In genomic region chr1:54016343-54017282, GRCh38 we compare ENCODE assay signal across 9 cellular contexts. TPM values are rescaled to one million over a fixed set of nuclear protein-coding genes. Genes with fewer than 3 reads are reported as not detected.
DNase-seq lines count a peak whose midpoint lies in the region; ATAC-seq and TF ChIP-seq lines count a peak whose summit lies in the region.
"Had no signal": no experiment of that assay in that cellular context is flagged by ENCODE, and none has a peak within 500 bp of the region (broad histone marks: within the 10 kb centered on the region; RNA-seq: fewer than 3 reads in every experiment).

No MANE protein-coding gene starts in this region.

- TF ChIP-seq CTCF in HFFc6 (IDR thresholded peaks at IDR 0.05) (no peak), VCaP (conservative IDR thresholded peaks at IDR 0.05) (no peak), kidney epithelial cell (IDR thresholded peaks at IDR 0.05; ENCODE audit: insufficient read depth, low read length, poor library complexity, severe bottlenecking) (no peak), glutamatergic neuron (IDR thresholded peaks at IDR 0.05; ENCODE audit: partially characterized antibody, unreplicated experiment) (no peak)

- H3K27me3 ChIP-seq in kidney epithelial cell (ENCODE audit: control insufficient read depth, insufficient read depth, low read length), result peaks cover 36% of the 10 kb centered on the region

- H3K9me3 Mint-ChIP-seq in HFFc6, result no peaks in the 10 kb centered on the region
- peaks cover 5% of the 10 kb centered on the region for H3K9me3 Mint-ChIP-seq in glutamatergic neuron (ENCODE audit: unreplicated experiment)

- H3K4me3 Mint-ChIP-seq in HFFc6 (no peak overlapping the region), glutamatergic neuron (ENCODE audit: unreplicated experiment) (no peak overlapping the region)

- no peak overlapping the region for H3K27ac Mint-ChIP-seq in HFFc6
- no peak overlapping the region for H3K27ac Mint-ChIP-seq in glutamatergic neuron (ENCODE audit: unreplicated experiment)

- peak; percentile 68 for DNase-seq in AG08396 (ENCODE audit: low spot score)
- DNase-seq in HFFc6, result peak; percentile 15
- DNase-seq in kidney epithelial cell (ENCODE audit: low read depth), result peak; percentile 31
- no peak for DNase-seq in cerebellum (ENCODE audit: low spot score)
- no peak for DNase-seq in cerebellar cortex (ENCODE audit: low spot score)
- DNase-seq in glutamatergic neuron, result no peak

- peaks cover 35% of the 10 kb centered on the region for H3K27me3 Mint-ChIP-seq in HFFc6 (ENCODE audit: insufficient read depth)
- H3K27me3 Mint-ChIP-seq in glutamatergic neuron (ENCODE audit: unreplicated experiment), result peaks cover 4% of the 10 kb centered on the region

- H3K4me1 Mint-ChIP-seq in HFFc6 (ENCODE audit: low read depth), result peaks cover 11% of the 10 kb centered on the region; the same call in 1 of the 2 replicates
- peaks cover 2% of the 10 kb centered on the region for H3K4me1 Mint-ChIP-seq in glutamatergic neuron (ENCODE audit: low read depth, unreplicated experiment)

- H3K36me3 ChIP-seq in kidney epithelial cell (ENCODE audit: control insufficient read depth, insufficient read depth, low read length), result no peaks in the 10 kb centered on the region

- no peak overlapping the region for H3K4me3 ChIP-seq in kidney epithelial cell (ENCODE audit: low read depth, low read length)

- H3K27ac ChIP-seq in VCaP, result peak overlapping the region; percentile 91

- H3K36me3 Mint-ChIP-seq in HFFc6 (ENCODE audit: low read depth) (no peaks in the 10 kb centered on the region), glutamatergic neuron (ENCODE audit: unreplicated experiment) (no peaks in the 10 kb centered on the region)

- ATAC-seq in HG03521 (IDR thresholded peaks at IDR 0.05; ENCODE audit: unreplicated experiment), result no peak

RNA-seq across cellular contexts. Expression of gene LDLRAD1, which starts 1.4 kb away (rescaled TPM):
- not detected for total RNA-seq in HFFc6 (2021; fragmentation: NEBNext Ultra II Directional; extraction: Animal tissue kit (Norgen Biotek cat#: 25700))
- not detected in 2 replicates for total RNA-seq in kidney epithelial cell
- total RNA-seq in cerebellum, result not detected
- not detected for total RNA-seq in glutamatergic neuron (ENCODE audit: unreplicated experiment)
- total RNA-seq: lower leg skin had no signal

RNA-seq across cellular contexts. Expression of gene TMEM59, which starts 36.4 kb away (rescaled TPM):
- total RNA-seq in HFFc6 (2021; fragmentation: NEBNext Ultra II Directional; extraction: Animal tissue kit (Norgen Biotek cat#: 25700)), result 100 to 1,000 TPM; 282 to 460 (median 348) TPM
- total RNA-seq in kidney epithelial cell, result 126 and 138 TPM in 2 replicates
- 72.4 TPM for total RNA-seq in cerebellum
- 309 TPM for total RNA-seq in glutamatergic neuron (ENCODE audit: unreplicated experiment)

RNA-seq across cellular contexts. Expression of gene TCEANC2, which starts 36.8 kb away (rescaled TPM):
- 1 to 10 TPM; 4.2 to 5.5 (median 4.8) TPM for total RNA-seq in HFFc6 (2021; fragmentation: NEBNext Ultra II Directional; extraction: Animal tissue kit (Norgen Biotek cat#: 25700))
- total RNA-seq in kidney epithelial cell, result 2.5 and 3.6 TPM in 2 replicates
- 7.8 TPM for total RNA-seq in cerebellum
- 10.7 TPM for total RNA-seq in glutamatergic neuron (ENCODE audit: unreplicated experiment)

Comparison
In these comparisons a context has a peak if more than half of its experiments do, and no peak if none do; other contexts are left out.
1. DNase-seq: peak in AG08396 (single experiment), HFFc6 (single experiment) and kidney epithelial cell (single experiment); none in cerebellum (single experiment), cerebellar cortex (single experiment) and glutamatergic neuron (single experiment).